ENCODE assay signal across 11 cellular contexts in the genomic region with DNA sequence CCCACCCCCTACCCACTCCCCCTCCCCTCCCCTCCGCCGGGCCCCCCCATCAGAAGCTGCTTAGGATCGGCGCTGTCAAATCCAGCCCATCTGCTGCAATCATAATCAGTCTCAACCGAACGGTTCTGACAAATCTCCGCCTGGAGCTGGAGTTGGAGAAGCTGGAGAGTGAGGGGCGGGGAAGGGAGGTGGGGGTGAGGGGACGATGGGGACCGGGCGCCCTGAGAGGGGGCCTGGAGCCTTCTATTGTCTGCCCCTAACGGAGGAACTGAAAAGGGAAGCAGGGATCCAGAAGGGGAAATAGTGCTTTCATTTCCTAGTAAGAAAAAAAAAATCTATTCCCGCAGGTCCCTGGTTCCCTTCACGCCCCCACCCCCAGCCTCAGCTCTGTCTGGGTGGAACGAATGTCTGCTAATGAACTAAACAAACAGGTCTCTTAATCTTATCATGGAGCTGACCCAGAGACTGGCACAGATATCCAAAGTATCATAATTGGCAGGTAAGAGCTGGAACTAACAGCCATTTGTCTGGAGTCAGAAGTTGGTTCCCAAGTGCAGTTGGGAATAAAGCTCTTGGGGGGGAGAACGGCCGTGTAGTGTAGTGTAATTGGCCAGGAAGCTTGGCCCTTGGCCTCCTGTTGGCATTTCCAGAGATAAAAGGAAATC.
DNase-seq lines count a peak whose midpoint lies in the region; ATAC-seq and TF ChIP-seq lines count a peak whose summit lies in the region.
"Had no signal": no experiment of that assay in that cellular context is flagged by ENCODE, and none has a peak within 500 bp of the region (broad histone marks: within the 10 kb centered on the region; RNA-seq: fewer than 3 reads in every experiment).

No MANE protein-coding gene starts in this region.

- H3K4me3 ChIP-seq in Peyer's patch (peak overlapping the region in 3 of 4 donors; percentile 15 to 50 (median 47)), left ventricle myocardium inferior (peak overlapping the region; percentile 68), gastrocnemius medialis (peak overlapping the region; percentile 19 to 36 (median 32))

- DNase-seq in HCEC 1CT, result peak; percentile 26
- no peak for DNase-seq in Peyer's patch
- DNase-seq in left ventricle myocardium inferior, result no peak
- no peak for DNase-seq in gastrocnemius medialis
- DNase-seq in activated gamma-delta T cell (lab: John Stamatoyannopoulos, UW), result no peak
- no peak for DNase-seq in central memory CD4-positive, alpha-beta T cell
- DNase-seq: erythroblast, NCI-H2081 treated with DMSO at 0.1 percent for 48 hours, small intestine had no signal

- no peak for TF ChIP-seq POLR2A in Peyer's patch (IDR thresholded peaks at IDR 0.05)
- TF ChIP-seq POLR2A in gastrocnemius medialis (IDR thresholded peaks at IDR 0.05), result no peak

- H3K36me3 ChIP-seq in Peyer's patch, result no peaks in the 10 kb centered on the region
- no peaks in the 10 kb centered on the region for H3K36me3 ChIP-seq in left ventricle myocardium inferior
- H3K36me3 ChIP-seq in gastrocnemius medialis, result no peaks in the 10 kb centered on the region

- ATAC-seq in gastrocnemius medialis (no peak), GM18861 (IDR thresholded peaks at IDR 0.05; ENCODE audit: unreplicated experiment) (no peak), GM18907 (IDR thresholded peaks at IDR 0.05; ENCODE audit: unreplicated experiment) (no peak)

- intact Hi-C loops in left ventricle myocardium inferior (cut with micrococcal nuclease) (no loop called here), gastrocnemius medialis (cut with DNase I; ENCODE audit: low total_unique reads) (no loop called here)

- in situ Hi-C loops in gastrocnemius medialis (cut with MboI; ENCODE audit: low sequenced_read_pairs in 4 of 4), result no loop called here

- peaks cover 0 to 14% (median 0%) of the 10 kb centered on the region in 4 donors for H3K4me1 ChIP-seq in Peyer's patch
- peaks cover 27% of the 10 kb centered on the region for H3K4me1 ChIP-seq in left ventricle myocardium inferior
- H3K4me1 ChIP-seq in gastrocnemius medialis, result peaks cover 0 to 4% of the 10 kb centered on the region in 2 donors

- H3K27me3 ChIP-seq in Peyer's patch (peaks cover 0 to 8% of the 10 kb centered on the region in 2 donors), left ventricle myocardium inferior (ENCODE audit: low read depth) (peaks cover 14% of the 10 kb centered on the region), gastrocnemius medialis (peaks cover 0 to 8% (median 3%) of the 10 kb centered on the region in 3 donors)

- TF ChIP-seq CTCF in Peyer's patch (IDR thresholded peaks at IDR 0.05), result no peak
- TF ChIP-seq CTCF in left ventricle myocardium inferior (IDR thresholded peaks at IDR 0.05; ENCODE audit: borderline replicate concordance), result no peak
- TF ChIP-seq CTCF in gastrocnemius medialis (IDR thresholded peaks at IDR 0.05 in 4 of 5, conservative IDR thresholded peaks at IDR 0.05 in 1 of 5), result no peak

- H3K27ac ChIP-seq in Peyer's patch, result no peak overlapping the region
- no peak overlapping the region for H3K27ac ChIP-seq in left ventricle myocardium inferior (replicated peaks)
- no peak overlapping the region for H3K27ac ChIP-seq in gastrocnemius medialis

- H3K9me3 ChIP-seq in Peyer's patch (no peaks in the 10 kb centered on the region), left ventricle myocardium inferior (replicated peaks) (no peaks in the 10 kb centered on the region), gastrocnemius medialis (no peaks in the 10 kb centered on the region)
